In the genomic region with DNA sequence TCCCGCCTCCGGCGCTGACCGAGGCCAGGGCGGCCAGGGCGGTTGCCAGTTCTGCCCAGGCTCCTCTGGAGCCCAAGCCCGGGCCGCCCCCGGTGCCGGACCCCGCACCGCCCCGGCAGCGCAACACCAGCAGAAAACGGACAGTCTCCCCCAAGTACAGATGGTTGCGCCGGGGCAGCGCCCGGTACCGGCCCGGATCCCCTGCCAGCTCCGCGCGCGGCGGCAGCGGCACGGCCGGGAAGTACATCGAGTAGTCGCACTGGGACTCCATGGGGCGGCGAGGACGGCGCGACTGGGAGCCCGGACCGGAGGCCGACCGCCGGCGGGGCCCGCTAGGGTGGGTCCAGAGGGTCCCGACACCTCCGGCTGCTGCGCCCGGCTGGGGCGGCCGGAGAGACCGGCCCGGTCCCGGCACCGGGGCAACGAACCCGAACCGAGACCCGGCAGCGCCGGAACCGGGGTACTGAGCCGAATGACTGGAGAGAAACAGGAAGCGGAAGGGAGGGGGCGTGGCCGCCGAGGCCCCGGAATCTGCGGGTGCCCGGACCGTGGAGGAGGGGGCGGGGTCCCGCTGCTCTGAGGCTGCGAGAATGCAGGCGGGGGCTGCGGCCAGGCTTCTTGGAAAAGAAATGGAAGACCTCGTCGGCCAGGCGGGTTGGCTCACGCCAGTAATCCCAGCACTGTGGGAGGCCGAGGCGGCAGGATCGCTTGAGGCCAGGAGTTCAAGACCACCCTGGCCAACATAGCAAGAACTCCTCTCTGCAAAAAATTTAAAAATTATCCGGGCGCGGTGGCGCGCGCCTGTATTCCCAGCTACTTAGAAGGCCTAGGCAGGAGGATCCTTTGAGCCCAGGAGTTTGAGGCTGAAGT, we compare ENCODE assay signal across 8 cellular contexts. TPM values are rescaled to one million over a fixed set of nuclear protein-coding genes. Genes with fewer than 3 reads are reported as not detected.
DNase-seq lines count a peak whose midpoint lies in the region; ATAC-seq, FAIRE-seq and TF ChIP-seq lines count a peak whose summit lies in the region.

A gene with protein sequence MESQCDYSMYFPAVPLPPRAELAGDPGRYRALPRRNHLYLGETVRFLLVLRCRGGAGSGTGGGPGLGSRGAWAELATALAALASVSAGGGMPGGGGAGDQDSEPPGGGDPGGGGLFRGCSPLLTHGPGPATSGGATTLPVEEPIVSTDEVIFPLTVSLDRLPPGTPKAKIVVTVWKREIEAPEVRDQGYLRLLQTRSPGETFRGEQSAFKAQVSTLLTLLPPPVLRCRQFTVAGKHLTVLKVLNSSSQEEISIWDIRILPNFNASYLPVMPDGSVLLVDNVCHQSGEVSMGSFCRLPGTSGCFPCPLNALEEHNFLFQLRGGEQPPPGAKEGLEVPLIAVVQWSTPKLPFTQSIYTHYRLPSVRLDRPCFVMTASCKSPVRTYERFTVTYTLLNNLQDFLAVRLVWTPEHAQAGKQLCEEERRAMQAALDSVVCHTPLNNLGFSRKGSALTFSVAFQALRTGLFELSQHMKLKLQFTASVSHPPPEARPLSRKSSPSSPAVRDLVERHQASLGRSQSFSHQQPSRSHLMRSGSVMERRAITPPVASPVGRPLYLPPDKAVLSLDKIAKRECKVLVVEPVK (minus strand): TSS at position 495 of the 870 bp plus-strand sequence. CDS start 224 bp downstream, at position 271.

- H3K9me3 ChIP-seq in pancreas (no peaks in the 10 kb centered on the region), thyroid gland (no peaks in the 10 kb centered on the region)

- TF ChIP-seq CTCF in GM06990 (IDR thresholded peaks at IDR 0.05; ENCODE audit: insufficient read depth, low read length, poor library complexity, severe bottlenecking) (no peak), pancreas (IDR thresholded peaks at IDR 0.05) (no peak), thyroid gland (IDR thresholded peaks at IDR 0.05) (no peak)

- TF ChIP-seq POLR2A in thyroid gland (IDR thresholded peaks at IDR 0.05) = peak in 1 of 2 donors; percentile 74

- peak; percentile 85 for ATAC-seq in HG02642 (IDR thresholded peaks at IDR 0.05; ENCODE audit: poor library complexity, unreplicated experiment)
- peak; percentile 96 for ATAC-seq in Right ventricle myocardium superior (ENCODE audit: poor library complexity)
- peak; percentile 90 to 96 (median 94) for ATAC-seq in pancreas

- no peaks in the 10 kb centered on the region for H3K27me3 ChIP-seq in GM06990 (replicated peaks; ENCODE audit: control insufficient read depth, insufficient read depth, low read length)
- H3K27me3 ChIP-seq in pancreas = no peaks in the 10 kb centered on the region
- no peaks in the 10 kb centered on the region for H3K27me3 ChIP-seq in thyroid gland

- H3K27ac ChIP-seq in pancreas = peak within 1 kb of the TSS; percentile 1 to 69 (median 53)
- peak within 1 kb of the TSS; percentile 63 to 69 (median 67) for H3K27ac ChIP-seq in thyroid gland

- peak; percentile 88 for DNase-seq in GM06990 (ENCODE audit: extremely low read depth, insufficient read length)
- peak; percentile 83 to 92 (median 92) for DNase-seq in NCI-H1417 (lab: John Stamatoyannopoulos, UW)
- DNase-seq in T follicular helper cell (ENCODE audit: low read depth) = peak; percentile 83
- DNase-seq in activated naive CD8-positive, alpha-beta T cell treated with anti-CD3 and anti-CD28 coated beads, Interleukin-2, amount 50 U/mL, for 16 hours (ENCODE audit: low read depth, low spot score) = peak; percentile 85
- peak; percentile 98 for DNase-seq in Right ventricle myocardium superior
- DNase-seq in pancreas = peak; percentile 85 to 95 (median 92)
- peak; percentile 96 for DNase-seq in thyroid gland

- intact Hi-C loops in Right ventricle myocardium superior (cut with DNase I) (no loop called here), pancreas (cut with DNase I) (no loop called here), thyroid gland (cut with DNase I) (no loop called here)

- H3K4me3 ChIP-seq in GM06990 (replicated peaks; ENCODE audit: low read depth, low read length) (peak within 1 kb of the TSS; percentile 86), pancreas (peak within 1 kb of the TSS; percentile 71 to 95 (median 80)), thyroid gland (replicated peaks in 1 of 3) (peak within 1 kb of the TSS; percentile 77 to 97 (median 92))

- H3K36me3 ChIP-seq in GM06990 (ENCODE audit: control insufficient read depth, insufficient read depth, low read length) = peaks cover 27% of the 10 kb centered on the region
- no peaks in the 10 kb centered on the region for H3K36me3 ChIP-seq in pancreas
- H3K36me3 ChIP-seq in thyroid gland = peaks cover 0 to 8% of the 10 kb centered on the region in 2 donors

- H3K4me1 ChIP-seq in pancreas (peaks cover 0 to 6% (median 0%) of the 10 kb centered on the region in 3 donors), thyroid gland (peaks cover 13% of the 10 kb centered on the region in 2 donors)

- WGBS in pancreas, 2 donors = 0 to 1% methylated on average over 60 to 87 of the region's 87 CpGs
- WGBS in thyroid gland, 2 donors = 2 to 3% methylated on average over 17 to 48 of the region's 87 CpGs

- no peak for FAIRE-seq in pancreas (lab: Jason Lieb, UNC)

RNA-seq across cellular contexts. Expression of the gene that starts here (rescaled TPM):
- total RNA-seq in Right ventricle myocardium superior = 7.5 TPM
- total RNA-seq in pancreas = 10 to 100 TPM in 2 of 6 donors, 1 to 10 TPM in 4; 5.1 to 15.7 (median 8.8) TPM
- 10 to 100 TPM; 32.1 to 34.6 TPM for polyA plus RNA-seq in pancreas
- 10 to 100 TPM; 11.1 to 21.1 (median 11.8) TPM for total RNA-seq in thyroid gland

Comparison
In these comparisons a context has a peak if more than half of its experiments do, and no peak if none do; other contexts are left out.
1. Peak in every context shown above with its lines: DNase-seq, ATAC-seq, H3K4me3 ChIP-seq and H3K27ac ChIP-seq.